In genomic region chr10:122696687-122697086, GRCh38 we compare ENCODE assay signal across 34 cellular contexts.
"Had no signal": no experiment of that assay in that cellular context is flagged by ENCODE, and none has a peak within 500 bp of the region (broad histone marks: within the 10 kb centered on the region; RNA-seq: fewer than 3 reads in every experiment).

No MANE protein-coding gene starts in this region.

- H3K27ac ChIP-seq: KMS-11 had no signal

- DNase-seq: Karpas-422, Kasumi-1, MG63, MV-4-11, NCI-H1048, NCI-H1092, NCI-H1092 treated with DMSO at 0.1 percent for 48 hours, NCI-H1105, NCI-H1105 treated with DMSO at 0.1 percent for 48 hours, NCI-H1417, NCI-H1417 treated with DMSO at 0.1 percent for 48 hours, NCI-H1436, NCI-H1436 treated with DMSO at 0.1 percent for 48 hours, NCI-H146, NCI-H1694, NCI-H1694 treated with DMSO at 0.1 percent for 48 hours, NCI-H187, NCI-H187 treated with DMSO at 0.1 percent for 48 hours, NCI-H1930, NCI-H2029, NCI-H2029 treated with DMSO at 0.1 percent for 48 hours, NCI-H2081, NCI-H2081 treated with DMSO at 0.1 percent for 48 hours, NCI-H2107, NCI-H2171, NCI-H2171 treated with DMSO at 0.1 percent for 48 hours, NCI-H2227 treated with DMSO at 0.1 percent for 48 hours, NCI-H226, NCI-H345, NCI-H446, NCI-H446 treated with DMSO at 0.1 percent for 48 hours, NCI-H510A, NCI-H510A treated with DMSO at 0.1 percent for 48 hours had no signal

- H3K9ac ChIP-seq: KMS-11 had no signal

- H3K9me3 ChIP-seq: MG63 had no signal

- H3K4me2 ChIP-seq: KMS-11 had no signal

- H3K4me3 ChIP-seq: MG63 had no signal

- H3K36me3 ChIP-seq: MG63 had no signal
